Comparison of ENCODE assay signal across 8 cellular contexts in the genomic region with DNA sequence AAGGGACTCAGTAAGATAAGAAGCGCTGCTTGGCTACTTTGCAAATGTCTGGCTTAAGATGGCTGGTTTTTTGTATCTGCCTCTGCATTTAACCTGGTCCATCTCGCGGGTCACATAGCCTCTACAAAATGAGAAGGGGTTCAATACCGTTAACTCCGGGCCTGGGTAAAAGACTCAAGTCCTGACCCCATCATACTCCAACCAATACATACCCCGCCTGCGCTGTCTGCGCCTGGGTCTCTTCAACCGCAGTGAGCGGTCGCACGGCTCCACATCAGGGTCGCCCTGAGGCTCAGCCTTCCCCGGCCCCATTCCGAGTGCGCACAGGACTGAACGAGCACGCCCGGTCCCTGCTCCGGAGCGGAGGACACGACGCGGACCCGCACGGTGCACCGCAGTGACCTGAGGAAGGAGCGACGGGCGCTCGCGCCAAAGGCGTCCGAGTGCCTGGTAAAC. TPM values are rescaled to one million over a fixed set of nuclear protein-coding genes. Genes with fewer than 3 reads are reported as not detected.
A peak's percentile ranks its signal among the peaks of the same experiment; 100 is the strongest.
DNase-seq lines count a peak whose midpoint lies in the region; ATAC-seq, FAIRE-seq and TF ChIP-seq lines count a peak whose summit lies in the region.

No MANE protein-coding gene starts in this region.

- H3K9ac ChIP-seq in OCI-LY3 (ENCODE audit: low read length) (peak overlapping the region; percentile 61), endothelial cell of umbilical vein (replicated peaks; ENCODE audit: extremely low read depth, insufficient read depth, low read length) (peak overlapping the region; percentile 4)

- peak overlapping the region; percentile 31; the same call in 1 of the 2 replicates for H3K27ac ChIP-seq in OCI-LY3 (ENCODE audit: low read length)
- no peak overlapping the region for H3K27ac ChIP-seq in endothelial cell of umbilical vein (ENCODE audit: insufficient read depth, low read depth, low read length)
- H3K27ac ChIP-seq in psoas muscle = peak overlapping the region; percentile 88

- no peak for TF ChIP-seq POLR2A in endothelial cell of umbilical vein (IDR thresholded peaks at IDR 0.05; ENCODE audit: low read depth, low read length)

- H3K4me1 ChIP-seq in OCI-LY3 (ENCODE audit: low read length) (peaks cover 7% of the 10 kb centered on the region), endothelial cell of umbilical vein (ENCODE audit: control insufficient read depth, extremely low read depth, insufficient read depth, low read length) (peaks cover 28% of the 10 kb centered on the region), psoas muscle (peaks cover 9% of the 10 kb centered on the region)

- peak overlapping the region; percentile 57 for H3K4me2 ChIP-seq in OCI-LY3 (ENCODE audit: low read length)
- H3K4me2 ChIP-seq in endothelial cell of umbilical vein (ENCODE audit: insufficient read depth, low read length) = peak overlapping the region; percentile 81

- DNase-seq in endothelial cell of umbilical vein (ENCODE audit: low read depth, low spot score) = no peak
- no peak for DNase-seq in psoas muscle
- no peak for DNase-seq in GM19238 (ENCODE audit: insufficient read length, low spot score)
- no peak for DNase-seq in NCI-H2227 treated with DMSO at 0.1 percent for 48 hours (lab: John Stamatoyannopoulos, UW)

- POLR2A ChIA-PET in endothelial cell of umbilical vein (lab: Charles Lee) = interaction anchor here (1.0 to 2.4 kb wide), 4 partner anchors 11 to 32 kb away, joined by 3 to 32 read pairs (median 8); no protein-coding TSS in a partner anchor

- intact Hi-C loops in endothelial cell of umbilical vein (cut with micrococcal nuclease) = loop anchor here (1.0 to 2.0 kb wide), 4 partner anchors 10 to 30 kb away; no protein-coding TSS in a partner anchor
- intact Hi-C loops in psoas muscle (cut with DNase I) = no loop called here

- FAIRE-seq in endothelial cell of umbilical vein (lab: Jason Lieb, UNC) = no peak

- TSS peak; percentile 15 for BruUV-seq in endothelial cell of umbilical vein (replicated peaks; lab: Mats Ljungman, UMichigan)

- TF ChIP-seq CTCF in OCI-LY3 (IDR thresholded peaks at IDR 0.05; ENCODE audit: low read depth, low read length) = no peak
- TF ChIP-seq CTCF in endothelial cell of umbilical vein (IDR thresholded peaks at IDR 0.05; ENCODE audit: extremely low read depth in 1 of 2, insufficient read depth in 1 of 2, low read depth in 1 of 2, low read length in 2 of 2) = no peak
- TF ChIP-seq CTCF in psoas muscle (IDR thresholded peaks at IDR 0.05) = no peak

- ATAC-seq in GM19397 (IDR thresholded peaks at IDR 0.05; ENCODE audit: unreplicated experiment) (peak; percentile 24), psoas muscle (no peak), GM18867 (IDR thresholded peaks at IDR 0.05; ENCODE audit: unreplicated experiment) (no peak), GM19455 (IDR thresholded peaks at IDR 0.05; ENCODE audit: unreplicated experiment) (no peak)

- H3K9me1 ChIP-seq in endothelial cell of umbilical vein (replicated peaks; ENCODE audit: control insufficient read depth, extremely low read depth, insufficient read depth, low read length) = no peaks in the 10 kb centered on the region

- H3K79me2 ChIP-seq in OCI-LY3 (ENCODE audit: low read length) (peaks cover 27% of the 10 kb centered on the region), endothelial cell of umbilical vein (ENCODE audit: control insufficient read depth, insufficient read depth, low read length) (peaks cover 33% of the 10 kb centered on the region)

- 1 to 2% (median 2%) methylated on average over 32 to 34 of the region's 34 CpGs for WGBS in psoas muscle, 3 donors

- peak overlapping the region; percentile 89 for H3K4me3 ChIP-seq in OCI-LY3 (ENCODE audit: low read length)
- H3K4me3 ChIP-seq in endothelial cell of umbilical vein (replicated peaks in 1 of 3; ENCODE audit: insufficient read depth in 1 of 3, low read depth in 1 of 3, low read length in 3 of 3) = peak overlapping the region; percentile 17 to 67 (median 46)
- H3K4me3 ChIP-seq in psoas muscle = peak overlapping the region; percentile 90

- no peaks in the 10 kb centered on the region for H3K27me3 ChIP-seq in OCI-LY3 (ENCODE audit: low read depth, low read length)
- no peaks in the 10 kb centered on the region for H3K27me3 ChIP-seq in endothelial cell of umbilical vein (ENCODE audit: control insufficient read depth in 2 of 2, insufficient read depth in 2 of 2, low read length in 2 of 2)
- no peaks in the 10 kb centered on the region for H3K27me3 ChIP-seq in psoas muscle (ENCODE audit: insufficient read depth in 3 of 3, low read length in 2 of 3)

- H3K36me3 ChIP-seq in OCI-LY3 (replicated peaks; ENCODE audit: low read depth, low read length) (peaks cover 7% of the 10 kb centered on the region), endothelial cell of umbilical vein (ENCODE audit: control insufficient read depth in 2 of 2, extremely low read depth in 1 of 2, insufficient read depth in 2 of 2, low read length in 2 of 2) (peaks cover 0 to 3% of the 10 kb centered on the region in 2 experiments), psoas muscle (ENCODE audit: insufficient read depth in 1 of 2, low read depth in 1 of 2) (peaks cover 0 to 18% of the 10 kb centered on the region in 2 donors)

- H3K9me3 ChIP-seq in OCI-LY3 (ENCODE audit: insufficient read depth, low read length) (no peaks in the 10 kb centered on the region), endothelial cell of umbilical vein (replicated peaks; ENCODE audit: control insufficient read depth, insufficient read depth, low read length) (no peaks in the 10 kb centered on the region), psoas muscle (peaks cover 8% of the 10 kb centered on the region)

- CTCF ChIA-PET in endothelial cell of umbilical vein (lab: Charles Lee) = interaction anchor here (0.7 to 2.9 kb wide), 6 partner anchors 11 to 31 kb away, joined by 3 to 32 read pairs (median 5); a partner anchor contains a TSS

- dilution Hi-C loops in endothelial cell of umbilical vein (cut with MboI; ENCODE audit: extremely low pct_ligation_motif_present, low sequenced_read_pairs) = no loop called here

- H4K20me1 ChIP-seq in OCI-LY3 (ENCODE audit: insufficient read depth, low read length) = no peaks in the 10 kb centered on the region
- H4K20me1 ChIP-seq in endothelial cell of umbilical vein (replicated peaks; ENCODE audit: control insufficient read depth, extremely low read depth, insufficient read depth, low read length) = no peaks in the 10 kb centered on the region

- H2AFZ ChIP-seq in OCI-LY3 (ENCODE audit: low read depth, low read length) (peak overlapping the region; percentile 47), endothelial cell of umbilical vein (ENCODE audit: low read depth, low read length) (peak overlapping the region; percentile 69)

TF ChIP-seq in endothelial cell of umbilical vein, 7 proteins besides CTCF, POLR2A, EP300 and RAD21:
- TF ChIP-seq GATA2 (IDR thresholded peaks at IDR 0.05; ENCODE audit: insufficient read depth, insufficient read length, low read depth, low read length) (no peak), POLR2AphosphoS5 (IDR thresholded peaks at IDR 0.05; ENCODE audit: insufficient read depth, low read depth, low read length) (no peak), EZH2 (IDR thresholded peaks at IDR 0.05; ENCODE audit: borderline replicate concordance, low read depth, low read length, severe bottlenecking) (no peak), MYC (IDR thresholded peaks at IDR 0.05; ENCODE audit: low read depth, low read length) (no peak), JUN (IDR thresholded peaks at IDR 0.05; ENCODE audit: borderline replicate concordance, insufficient read depth, insufficient read length, low read depth) (no peak), FOS (IDR thresholded peaks at IDR 0.05; ENCODE audit: borderline replicate concordance, insufficient read depth, low read length) (no peak)
- TF ChIP-seq, protein P1, sequence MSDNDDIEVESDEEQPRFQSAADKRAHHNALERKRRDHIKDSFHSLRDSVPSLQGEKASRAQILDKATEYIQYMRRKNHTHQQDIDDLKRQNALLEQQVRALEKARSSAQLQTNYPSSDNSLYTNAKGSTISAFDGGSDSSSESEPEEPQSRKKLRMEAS (IDR thresholded peaks at IDR 0.05; ENCODE audit: insufficient read depth, insufficient read length) = no peak

RNA-seq across cellular contexts. Expression of a gene that starts 0.6 kb away (rescaled TPM):
- total RNA-seq in endothelial cell of umbilical vein (303 and 307 TPM in 2 replicates), psoas muscle (10 to 100 TPM; 25.1 to 39.2 (median 28.4) TPM)
- polyA plus RNA-seq in endothelial cell of umbilical vein (189 and 196 TPM in 2 replicates), psoas muscle (10 to 100 TPM; 24.9 to 33.1 (median 29.5) TPM)
- polyA plus RNA-seq in endothelial cell of umbilical vein (2011; cell fraction: cytosol; rRNA removed) = 153 and 175 TPM in 2 replicates
- 121 and 149 TPM in 2 replicates for polyA plus RNA-seq in endothelial cell of umbilical vein (2011; cell fraction: nucleus; rRNA removed)
- polyA plus RNA-seq in endothelial cell of umbilical vein (2012) = 280 and 365 TPM in 2 replicates
- polyA minus RNA-seq in endothelial cell of umbilical vein = 206 and 248 TPM in 2 replicates
- polyA minus RNA-seq in endothelial cell of umbilical vein (2011; cell fraction: cytosol; rRNA and poly(A)+ RNA removed) = 66.0 TPM
- polyA minus RNA-seq in endothelial cell of umbilical vein (2011; cell fraction: nucleus; rRNA and poly(A)+ RNA removed) = 59.0 and 66.0 TPM in 2 replicates

RNA-seq across cellular contexts. Expression of a gene that starts 31.9 kb away (rescaled TPM):
- total RNA-seq in endothelial cell of umbilical vein = 16.2 and 17.0 TPM in 2 replicates
- polyA plus RNA-seq in endothelial cell of umbilical vein = 8.7 and 10.2 TPM in 2 replicates
- 9.0 and 11.3 TPM in 2 replicates for polyA plus RNA-seq in endothelial cell of umbilical vein (2011; cell fraction: cytosol; rRNA removed)
- 4.8 and 5.6 TPM in 2 replicates for polyA plus RNA-seq in endothelial cell of umbilical vein (2011; cell fraction: nucleus; rRNA removed)
- polyA plus RNA-seq in endothelial cell of umbilical vein (2012) = 12.6 and 17.0 TPM in 2 replicates
- polyA minus RNA-seq in endothelial cell of umbilical vein = 1.0 and 1.2 TPM in 2 replicates
- polyA minus RNA-seq in endothelial cell of umbilical vein (2011; cell fraction: cytosol; rRNA and poly(A)+ RNA removed) = 9.5 TPM
- 3.4 and 10.4 TPM in 2 replicates for polyA minus RNA-seq in endothelial cell of umbilical vein (2011; cell fraction: nucleus; rRNA and poly(A)+ RNA removed)
- 1 to 10 TPM; 2.2 to 7.6 (median 6.6) TPM for total RNA-seq in psoas muscle
- 10 to 100 TPM in 1 of 3 donors, 1 to 10 TPM in 2; 7.5 to 31.4 (median 7.5) TPM for polyA plus RNA-seq in psoas muscle

RNA-seq across cellular contexts. Expression of a gene that starts 51.5 kb away (rescaled TPM):
- total RNA-seq in endothelial cell of umbilical vein (not detected in 2 replicates), psoas muscle (not detected)
- polyA plus RNA-seq in endothelial cell of umbilical vein (0.11 TPM in 1 of 2 replicates, not detected in the other), psoas muscle (1 to 10 TPM in 1 of 3 donors, under 1 TPM in 1, not detected in 1; 0.18 to 1.1 TPM)
- 0.14 and 0.18 TPM in 2 replicates for polyA plus RNA-seq in endothelial cell of umbilical vein (2011; cell fraction: cytosol; rRNA removed)
- 0.51 and 0.69 TPM in 2 replicates for polyA plus RNA-seq in endothelial cell of umbilical vein (2011; cell fraction: nucleus; rRNA removed)
- not detected in 2 replicates for polyA plus RNA-seq in endothelial cell of umbilical vein (2012)
- polyA minus RNA-seq in endothelial cell of umbilical vein = not detected in 2 replicates
- not detected for polyA minus RNA-seq in endothelial cell of umbilical vein (2011; cell fraction: cytosol; rRNA and poly(A)+ RNA removed)
- polyA minus RNA-seq in endothelial cell of umbilical vein (2011; cell fraction: nucleus; rRNA and poly(A)+ RNA removed) = 0.87 TPM in 1 of 2 replicates, not detected in the other
